Comparison of ENCODE assay signal across 12 cellular contexts in genomic region chr13:78604782-78605611, GRCh38. TPM values are rescaled to one million over a fixed set of nuclear protein-coding genes. Genes with fewer than 3 reads are reported as not detected.
A peak's percentile ranks its signal among the peaks of the same experiment; 100 is the strongest.
DNase-seq lines count a peak whose midpoint lies in the region; ATAC-seq and TF ChIP-seq lines count a peak whose summit lies in the region.
"Had no signal": no experiment of that assay in that cellular context is flagged by ENCODE, and none has a peak within 500 bp of the region (broad histone marks: within the 10 kb centered on the region; RNA-seq: fewer than 3 reads in every experiment).

No MANE protein-coding gene starts in this region.

- intact Hi-C loops in HCT116 (cut with micrococcal nuclease): no loop called here
- intact Hi-C loops in stomach (cut with DNase I; ENCODE audit: low total_unique reads): no loop called here
- intact Hi-C loops in Right ventricle myocardium inferior (cut with DNase I): loop anchor here (10.0 kb wide), 1 partner anchor 50 kb away; the partner anchor contains the start of gene OBI1
- intact Hi-C loops in sciatic nerve (cut with DNase I): no loop called here

- WGBS in stomach, 5 donors: 5 to 12% (median 6%) methylated on average over 16 to 20 of the region's 20 CpGs

- BruUV-seq in HCT116 (replicated peaks; lab: Mats Ljungman, UMichigan): no TSS peak

- no peak overlapping the region for H3K4me2 ChIP-seq in HCT116 (ENCODE audit: low read length)

- no peaks in the 10 kb centered on the region for H3K79me2 ChIP-seq in HCT116 (ENCODE audit: insufficient read depth, low read length)

- TF ChIP-seq EP300 in stomach (IDR thresholded peaks at IDR 0.05): no peak

- no peaks in the 10 kb centered on the region for H3K9me2 ChIP-seq in HCT116 (ENCODE audit: insufficient read depth)

- CTCF ChIA-PET in HCT116 (lab: Charles Lee): interaction anchor here (0.6 kb wide), 1 partner anchor 70 kb away, joined by 4 read pairs; no protein-coding TSS in a partner anchor

- peaks cover 97% of the 10 kb centered on the region for H3K27me3 ChIP-seq in BE2C
- peaks cover 10% of the 10 kb centered on the region; the same call in 1 of the 2 replicates for H3K27me3 ChIP-seq in HCT116 (ENCODE audit: insufficient read depth, low read length)
- H3K27me3 ChIP-seq in stomach: peaks cover 60 to 97% (median 96%) of the 10 kb centered on the region in 3 donors

- H3K4me3 ChIP-seq in BE2C (ENCODE audit: low read depth, low read length) (no peak overlapping the region), HCT116 (replicated peaks in 1 of 2; ENCODE audit: low read depth in 1 of 2, low read length in 2 of 2) (no peak overlapping the region), fibroblast of mammary gland (ENCODE audit: control insufficient read depth, low read depth, low read length) (no peak overlapping the region), stomach (no peak overlapping the region)
- H3K4me3 ChIP-seq: suprapubic skin had no signal

- H3K9ac ChIP-seq in HCT116 (ENCODE audit: low read length): no peak overlapping the region

- H3K27ac ChIP-seq in HCT116 (ENCODE audit: low read depth, low read length): no peak overlapping the region
- H3K27ac ChIP-seq in stomach: no peak overlapping the region
- H3K27ac ChIP-seq: suprapubic skin had no signal

- H3K9me3 ChIP-seq in BE2C (no peaks in the 10 kb centered on the region), HCT116 (ENCODE audit: control insufficient read depth in 1 of 2, insufficient read depth in 1 of 2, low read depth in 1 of 2, low read length in 2 of 2) (no peaks in the 10 kb centered on the region), stomach (no peaks in the 10 kb centered on the region)
- H3K9me3 ChIP-seq: suprapubic skin had no signal

- H4K20me1 ChIP-seq in HCT116 (ENCODE audit: insufficient read depth): no peaks in the 10 kb centered on the region

- POLR2A ChIA-PET in HCT116 (lab: Charles Lee): no interaction called here

- TF ChIP-seq CTCF in BE2C (IDR thresholded peaks at IDR 0.05; ENCODE audit: low read depth, low read length) (peak; percentile 41; the same call in 1 of the 2 replicates), HCT116 (IDR thresholded peaks at IDR 0.05 in 2 of 3, conservative IDR thresholded peaks at IDR 0.05 in 1 of 3; ENCODE audit: borderline replicate concordance in 1 of 3, insufficient read depth in 1 of 3, low read depth in 2 of 3, low read length in 2 of 3) (no peak), fibroblast of mammary gland (conservative IDR thresholded peaks at IDR 0.05; ENCODE audit: control insufficient read depth, insufficient read depth, low read depth, low read length) (no peak), stomach (IDR thresholded peaks at IDR 0.05) (no peak)

- ATAC-seq in HCT116 (peak; percentile 56), GM18868 (IDR thresholded peaks at IDR 0.05; ENCODE audit: unreplicated experiment) (no peak), Right ventricle myocardium inferior (no peak), sciatic nerve (no peak)

- DNase-seq in BE2C (peak; percentile 64), HCT116 (ENCODE audit: low read depth, low spot score) (no peak), NCI-H345 treated with DMSO at 0.1 percent for 48 hours (lab: John Stamatoyannopoulos, UW; ENCODE audit: unreplicated experiment) (peak; percentile 63), fibroblast of mammary gland (ENCODE audit: low read depth) (peak; percentile 26), stomach (no peak), Right ventricle myocardium inferior (ENCODE audit: missing footprints) (no peak), sciatic nerve (ENCODE audit: low spot score) (no peak)
- DNase-seq: CD4-positive, alpha-beta memory T cell; stimulated activated CD4-positive, alpha-beta T cell treated with anti-CD3 and anti-CD28 coated beads, Interleukin-4, amount 100 ng/mL, for 4 hours had no signal

- RAD21 ChIA-PET in HCT116 (lab: Charles Lee; ENCODE audit: low non-redundant PET in 1 of 2, low total read pairs in 2 of 2, uncharacterized antibody in 2 of 2, unreplicated experiment in 2 of 2): no interaction called here

- no peaks in the 10 kb centered on the region for H3K36me3 ChIP-seq in BE2C
- H3K36me3 ChIP-seq in HCT116 (ENCODE audit: control insufficient read depth in 1 of 2, insufficient read depth in 2 of 2, low read length in 2 of 2): no peaks in the 10 kb centered on the region
- H3K36me3 ChIP-seq in stomach: no peaks in the 10 kb centered on the region
- H3K36me3 ChIP-seq: suprapubic skin had no signal

- H2AFZ ChIP-seq in HCT116 (ENCODE audit: low read depth, low read length, poor library complexity, severe bottlenecking): no peak overlapping the region

- TF ChIP-seq RAD21 in HCT116 (IDR thresholded peaks at IDR 0.05; ENCODE audit: low read depth): no peak

- H3K4me1 ChIP-seq in BE2C (peaks cover 8% of the 10 kb centered on the region; the same call in 1 of the 2 replicates), HCT116 (ENCODE audit: control insufficient read depth in 1 of 2, insufficient read depth in 2 of 2, low read length in 2 of 2) (no peaks in the 10 kb centered on the region), stomach (peaks cover 45 to 62% (median 59%) of the 10 kb centered on the region in 4 donors)

- no peak for TF ChIP-seq POLR2A in HCT116 (IDR thresholded peaks at IDR 0.05; ENCODE audit: borderline replicate concordance, extremely low read depth, insufficient read depth, insufficient read length)
- TF ChIP-seq POLR2A in stomach (IDR thresholded peaks at IDR 0.05): no peak

TF ChIP-seq in HCT116, 20 proteins besides CTCF, POLR2A, EP300 and RAD21 (continues in another document):
- TF ChIP-seq POLR2AphosphoS5 (IDR thresholded peaks at IDR 0.05; ENCODE audit: low read depth, low read length) (no peak), EZH2 (IDR thresholded peaks at IDR 0.05) (no peak), YY1 (IDR thresholded peaks at IDR 0.05; ENCODE audit: extremely low read depth, insufficient replicate concordance, low read depth, low read length) (no peak), ZNF274 (IDR thresholded peaks at IDR 0.05; ENCODE audit: low read depth, low read length) (no peak), CBX3 (IDR thresholded peaks at IDR 0.05; ENCODE audit: low read depth) (no peak), EGR1 (IDR thresholded peaks at IDR 0.05; ENCODE audit: low read depth) (no peak), FOSL1 (IDR thresholded peaks at IDR 0.05; ENCODE audit: low read depth) (no peak), SIN3A (IDR thresholded peaks at IDR 0.05; ENCODE audit: low read depth) (no peak), REST (IDR thresholded peaks at IDR 0.05; ENCODE audit: low read depth) (no peak), SRF (IDR thresholded peaks at IDR 0.05; ENCODE audit: low read depth) (no peak), ZBTB33 (IDR thresholded peaks at IDR 0.05; ENCODE audit: extremely low read depth, insufficient replicate concordance, low read length) (no peak), JUND (IDR thresholded peaks at IDR 0.05) (no peak), EZH2phosphoT487 (IDR thresholded peaks at IDR 0.05; ENCODE audit: borderline replicate concordance) (no peak), SP1 (IDR thresholded peaks at IDR 0.05; ENCODE audit: low read depth) (no peak)

RNA-seq across cellular contexts. Expression of gene POU4F1, which starts 1.6 kb away (rescaled TPM):
- polyA plus RNA-seq in BE2C (2012; ENCODE audit: insufficient read depth, insufficient read length, low read depth): 0.19 TPM
- not detected for total RNA-seq in HCT116 (2021; ENCODE audit: unreplicated experiment)
- not detected in 2 replicates for polyA plus RNA-seq in HCT116 (2012)
- not detected for total RNA-seq in stomach
- polyA plus RNA-seq in stomach: under 1 TPM in 1 of 3 donors, not detected in 2; 0.08 TPM
- not detected for total RNA-seq in Right ventricle myocardium inferior
- not detected for total RNA-seq in sciatic nerve
- total RNA-seq: kidney had no signal
- polyA plus RNA-seq: CD4-positive, alpha-beta memory T cell had no signal

RNA-seq across cellular contexts. Expression of gene OBI1, which starts 54.0 kb away (rescaled TPM):
- 5.9 TPM for polyA plus RNA-seq in BE2C (2012; ENCODE audit: insufficient read depth, insufficient read length, low read depth)
- total RNA-seq in HCT116 (2021; ENCODE audit: unreplicated experiment) (14.0 TPM), stomach (10 to 100 TPM in 3 of 5 donors, 1 to 10 TPM in 2; 1.4 to 17.0 (median 13.8) TPM), Right ventricle myocardium inferior (9.7 TPM), sciatic nerve (11.6 TPM)
- polyA plus RNA-seq in HCT116 (2012): 3.1 and 3.8 TPM in 2 replicates
- polyA plus RNA-seq in stomach: 1 to 10 TPM; 2.1 to 4.4 (median 2.6) TPM

Comparison
In these comparisons a context has a peak if more than half of its experiments do, and no peak if none do; other contexts are left out.
1. DNase-seq: peak in BE2C (single experiment), NCI-H345 treated with DMSO at 0.1 percent for 48 hours (single experiment) and fibroblast of mammary gland (single experiment); none in HCT116 (single experiment), stomach (single experiment), Right ventricle myocardium inferior (single experiment) and sciatic nerve (single experiment).